ENCODE assay signal across 30 cellular contexts in the genomic region with DNA sequence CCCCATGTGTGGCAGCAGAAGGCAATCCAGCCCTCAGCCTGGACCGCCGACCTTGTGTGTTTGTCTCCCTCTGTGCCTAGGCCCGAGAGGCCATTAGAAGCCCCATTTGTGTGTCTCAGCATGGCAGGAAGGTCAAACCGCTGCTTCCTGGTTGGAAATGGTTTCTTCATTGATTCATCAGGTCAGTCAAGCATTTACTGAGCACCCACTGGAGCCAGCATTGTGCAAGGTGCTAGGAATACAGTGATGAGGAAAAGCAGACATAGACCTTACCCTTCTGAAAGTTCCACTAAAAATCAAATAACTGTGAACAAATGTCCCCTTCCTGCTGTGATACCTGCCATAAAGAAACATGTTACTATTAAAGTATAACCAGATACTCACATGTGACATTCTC.
DNase-seq lines count a peak whose midpoint lies in the region; TF ChIP-seq lines count a peak whose summit lies in the region.
"Had no signal": no experiment of that assay in that cellular context is flagged by ENCODE, and none has a peak within 500 bp of the region (broad histone marks: within the 10 kb centered on the region; RNA-seq: fewer than 3 reads in every experiment).

No MANE protein-coding gene starts in this region.

- H3K27me3 ChIP-seq in esophagus squamous epithelium (no peaks in the 10 kb centered on the region), osteoblast (ENCODE audit: insufficient read depth, low read length) (peaks cover 4% of the 10 kb centered on the region), tibial artery (no peaks in the 10 kb centered on the region), right atrium auricular region (no peaks in the 10 kb centered on the region)
- H3K27me3 ChIP-seq: SJSA1, uterus had no signal

- no peak overlapping the region for H3K4me3 ChIP-seq in esophagus squamous epithelium
- no peak overlapping the region for H3K4me3 ChIP-seq in osteoblast (ENCODE audit: insufficient read depth, low read length)
- H3K4me3 ChIP-seq in tibial artery: no peak overlapping the region
- no peak overlapping the region for H3K4me3 ChIP-seq in right atrium auricular region
- H3K4me3 ChIP-seq: coronary artery, GM12878, SJSA1, uterus had no signal

- WGBS in esophagus squamous epithelium, 2 donors: 74 to 87% methylated on average over 4 of the region's 4 CpGs

- intact Hi-C loops in esophagus squamous epithelium (cut with DNase I) (no loop called here), tibial artery (cut with DNase I; ENCODE audit: low total_unique reads) (no loop called here), posterior cingulate gyrus (cut with DNase I) (no loop called here)

- TF ChIP-seq POLR2A in esophagus squamous epithelium (IDR thresholded peaks at IDR 0.05): no peak

- TF ChIP-seq CTCF in C4-2B (conservative IDR thresholded peaks at IDR 0.05) (no peak), esophagus squamous epithelium (IDR thresholded peaks at IDR 0.05) (no peak), osteoblast (IDR thresholded peaks at IDR 0.05; ENCODE audit: extremely low read depth, low read depth, low read length) (no peak), tibial artery (IDR thresholded peaks at IDR 0.05) (no peak), right atrium auricular region (IDR thresholded peaks at IDR 0.05) (no peak)

- no peak for DNase-seq in esophagus squamous epithelium (lab: John Stamatoyannopoulos, UW)
- DNase-seq in osteoblast (ENCODE audit: insufficient read length, low spot score, missing footprints): peak; percentile 86
- DNase-seq in tibial artery: no peak
- DNase-seq in posterior cingulate gyrus: no peak
- DNase-seq in stimulated activated CD4-positive, alpha-beta T cell treated with anti-CD3 and anti-CD28 coated beads, Interleukin-2, amount 100 ng/mL, for 48 hours: no peak
- DNase-seq in right atrium auricular region (ENCODE audit: low spot score): no peak
- DNase-seq in HCEC 1CT: no peak
- DNase-seq: activated CD4-positive, alpha-beta T cell treated with anti-CD3 and anti-CD28 coated beads, Interleukin-2, amount 50 U/mL, for 1 hour; activated effector memory CD4-positive, alpha-beta T cell treated with anti-CD3 and anti-CD28 coated beads, Interleukin-2, amount 50 U/mL, for 16 hours; activated naive CD8-positive, alpha-beta T cell treated with anti-CD3 and anti-CD28 coated beads for 36 hours; activated T-cell treated with anti-CD3 and anti-CD28 coated beads, Interleukin-2, amount 50 U/mL, for 1 hour; CD8-positive, alpha-beta memory T cell; effector memory CD4-positive, alpha-beta T cell; head of caudate nucleus; islet precursor cell; KG1; MM.1S; natural killer cell; NCI-H524 treated with DMSO at 0.1 percent for 48 hours; nucleus accumbens; OCI-M1; right cardiac atrium; uterus had no signal

- no peaks in the 10 kb centered on the region for H3K79me2 ChIP-seq in osteoblast (ENCODE audit: insufficient read depth, low read length)

- H3K36me3 ChIP-seq in esophagus squamous epithelium (no peaks in the 10 kb centered on the region), osteoblast (ENCODE audit: insufficient read depth, low read length) (no peaks in the 10 kb centered on the region), tibial artery (no peaks in the 10 kb centered on the region), right atrium auricular region (no peaks in the 10 kb centered on the region)
- H3K36me3 ChIP-seq: SJSA1, uterus had no signal

- H3K27ac ChIP-seq in C4-2B (peak overlapping the region; percentile 94), esophagus squamous epithelium (peak overlapping the region; percentile 56 to 80 (median 78)), osteoblast (ENCODE audit: low read depth, low read length) (no peak overlapping the region), tibial artery (peak overlapping the region; percentile 90 to 93), right atrium auricular region (no peak overlapping the region)
- H3K27ac ChIP-seq: epithelial cell of prostate, HL-60, RWPE1, SJSA1, uterus had no signal

- H3K9me3 ChIP-seq in esophagus squamous epithelium (no peaks in the 10 kb centered on the region), osteoblast (ENCODE audit: low read depth, low read length) (no peaks in the 10 kb centered on the region), tibial artery (no peaks in the 10 kb centered on the region), right atrium auricular region (no peaks in the 10 kb centered on the region)
- H3K9me3 ChIP-seq: SJSA1, uterus had no signal

- no peaks in the 10 kb centered on the region for H4K20me1 ChIP-seq in osteoblast (ENCODE audit: insufficient read depth, low read length)

- no peak overlapping the region for H2AFZ ChIP-seq in osteoblast (ENCODE audit: low read length)

- H3K4me2 ChIP-seq in osteoblast (ENCODE audit: insufficient read depth, low read length): no peak overlapping the region

- peaks cover 4 to 67% (median 33%) of the 10 kb centered on the region in 3 donors for H3K4me1 ChIP-seq in esophagus squamous epithelium
- no peaks in the 10 kb centered on the region for H3K4me1 ChIP-seq in osteoblast (ENCODE audit: insufficient read depth, low read length)
- H3K4me1 ChIP-seq in tibial artery: peaks cover 0 to 75% (median 52%) of the 10 kb centered on the region in 4 donors
- H3K4me1 ChIP-seq in right atrium auricular region: peaks cover 0 to 18% of the 10 kb centered on the region in 2 donors

Comparison
In these comparisons a context has a peak if more than half of its experiments do, and no peak if none do; other contexts are left out.
1. H3K27ac ChIP-seq: peak in C4-2B (single experiment), esophagus squamous epithelium (4 of 4) and tibial artery (2 of 2); none in osteoblast (single experiment) and right atrium auricular region (0 of 2).